18 cellular contexts compared by ENCODE assay signal in the genomic region with DNA sequence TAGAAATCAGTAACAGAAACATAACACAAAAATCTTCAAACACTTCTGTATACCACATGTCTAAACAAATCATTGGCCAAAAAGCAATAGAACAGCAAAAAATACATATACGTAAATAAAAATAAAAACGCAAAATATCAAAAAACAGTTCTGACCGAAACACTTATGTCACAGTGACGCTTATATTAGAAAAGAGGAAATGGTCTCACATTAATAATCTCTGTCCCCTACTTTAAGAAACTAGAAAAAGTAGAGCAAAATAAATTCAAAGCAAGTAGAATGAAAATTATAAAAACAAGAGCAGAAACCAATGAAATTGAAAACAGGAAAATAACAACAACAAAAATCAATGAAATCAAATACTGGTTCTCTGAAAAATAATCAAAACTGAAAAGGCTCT. TPM values are rescaled to one million over a fixed set of nuclear protein-coding genes. Genes with fewer than 3 reads are reported as not detected.
DNase-seq lines count a peak whose midpoint lies in the region; ATAC-seq and TF ChIP-seq lines count a peak whose summit lies in the region.
"Had no signal": no experiment of that assay in that cellular context is flagged by ENCODE, and none has a peak within 500 bp of the region (broad histone marks: within the 10 kb centered on the region; RNA-seq: fewer than 3 reads in every experiment).

No MANE protein-coding gene starts in this region.

- BruUV-seq in mammary epithelial cell (replicated peaks; lab: Mats Ljungman, UMichigan): no TSS peak

- peaks cover 9% of the 10 kb centered on the region for H3K4me1 ChIP-seq in Karpas-422 (ENCODE audit: low read length)
- peaks cover 4 to 7% of the 10 kb centered on the region in 2 donors for H3K4me1 ChIP-seq in naive thymus-derived CD4-positive, alpha-beta T cell (ENCODE audit: control insufficient read depth in 2 of 2, insufficient read depth in 2 of 2, low read length in 2 of 2)
- peaks cover 0 to 7% of the 10 kb centered on the region in 2 donors for H3K4me1 ChIP-seq in ascending aorta
- H3K4me1 ChIP-seq in mammary epithelial cell (ENCODE audit: insufficient read depth, low read length): peaks cover 30% of the 10 kb centered on the region

- intact Hi-C loops in CD14-positive monocyte (cut with micrococcal nuclease): no loop called here
- intact Hi-C loops in activated B cell treated with CpG ODN at 0.5 μM for 24 hours (cut with micrococcal nuclease): loop anchor here (2.0 to 5.0 kb wide), 4 partner anchors 13 to 73 kb away; no protein-coding TSS in a partner anchor
- intact Hi-C loops in naive thymus-derived CD4-positive, alpha-beta T cell (cut with micrococcal nuclease): loop anchor here in 1 of 2 donors (5.0 kb wide), 1 partner anchor 38 kb away; no protein-coding TSS in a partner anchor
- intact Hi-C loops in ascending aorta (cut with DNase I): no loop called here
- intact Hi-C loops in mammary epithelial cell (cut with micrococcal nuclease): no loop called here

- H3K4me3 Mint-ChIP-seq in CD14-positive monocyte: peak overlapping the region in 1 of 2 donors; percentile 52
- H3K4me3 Mint-ChIP-seq in activated B cell treated with CpG ODN at 0.5 μM for 24 hours: peak overlapping the region; percentile 70
- peak overlapping the region in 7 of 10 donors; percentile 22 to 54 (median 33) for H3K4me3 Mint-ChIP-seq in naive thymus-derived CD4-positive, alpha-beta T cell
- H3K4me3 Mint-ChIP-seq: H9 had no signal

- H3K36me3 Mint-ChIP-seq in CD14-positive monocyte: peaks cover under 1 to 8% of the 10 kb centered on the region in 2 donors
- H3K36me3 Mint-ChIP-seq in activated B cell treated with CpG ODN at 0.5 μM for 24 hours (ENCODE audit: low read depth): peaks cover 12% of the 10 kb centered on the region
- peaks cover 4 to 19% (median 9%) of the 10 kb centered on the region in 5 donors for H3K36me3 Mint-ChIP-seq in naive thymus-derived CD4-positive, alpha-beta T cell

- no peak overlapping the region for H3K4me3 ChIP-seq in Karpas-422 (ENCODE audit: low read length)
- no peak overlapping the region for H3K4me3 ChIP-seq in naive thymus-derived CD4-positive, alpha-beta T cell (ENCODE audit: low read length)
- H3K4me3 ChIP-seq in ascending aorta: no peak overlapping the region
- no peak overlapping the region for H3K4me3 ChIP-seq in mammary epithelial cell (replicated peaks in 1 of 3; ENCODE audit: insufficient read depth in 1 of 3, low read depth in 2 of 3, low read length in 3 of 3)
- H3K4me3 ChIP-seq: A549 had no signal

- no peak overlapping the region for H3K27ac ChIP-seq in Karpas-422 (ENCODE audit: low read length)
- no peak overlapping the region for H3K27ac ChIP-seq in naive thymus-derived CD4-positive, alpha-beta T cell (ENCODE audit: low read depth, low read length)
- no peak overlapping the region for H3K27ac ChIP-seq in ascending aorta
- no peak overlapping the region for H3K27ac ChIP-seq in mammary epithelial cell (ENCODE audit: insufficient read depth, low read depth, low read length)
- H3K27ac ChIP-seq: A549 had no signal

- H3K9me2 ChIP-seq in Karpas-422 (replicated peaks; ENCODE audit: insufficient read depth, low read length): no peaks in the 10 kb centered on the region

- H3K9me3 Mint-ChIP-seq in CD14-positive monocyte: no peaks in the 10 kb centered on the region
- H3K9me3 Mint-ChIP-seq in activated B cell treated with CpG ODN at 0.5 μM for 24 hours: no peaks in the 10 kb centered on the region
- peaks cover 0 to 7% (median 0%) of the 10 kb centered on the region in 11 donors for H3K9me3 Mint-ChIP-seq in naive thymus-derived CD4-positive, alpha-beta T cell

- H2AFZ ChIP-seq in Karpas-422 (ENCODE audit: low read length): no peak overlapping the region
- H2AFZ ChIP-seq in mammary epithelial cell (ENCODE audit: low read depth, low read length): no peak overlapping the region

- H4K20me1 ChIP-seq in Karpas-422 (ENCODE audit: insufficient read depth, low read depth, low read length) (peaks cover 56% of the 10 kb centered on the region), mammary epithelial cell (ENCODE audit: insufficient read depth, low read length) (no peaks in the 10 kb centered on the region)

- POLR2A ChIA-PET in activated B cell treated with CpG ODN at 0.5 μM for 24 hours (lab: Charles Lee): interaction anchor here (1.2 kb wide), 1 partner anchor 25 kb away, joined by 3 read pairs; no protein-coding TSS in a partner anchor
- POLR2A ChIA-PET in naive thymus-derived CD4-positive, alpha-beta T cell (lab: Charles Lee): no interaction called here

- peaks cover 48% of the 10 kb centered on the region for H3K4me1 Mint-ChIP-seq in CD14-positive monocyte
- peaks cover 89% of the 10 kb centered on the region for H3K4me1 Mint-ChIP-seq in activated B cell treated with CpG ODN at 0.5 μM for 24 hours
- peaks cover 42 to 90% (median 84%) of the 10 kb centered on the region in 7 donors for H3K4me1 Mint-ChIP-seq in naive thymus-derived CD4-positive, alpha-beta T cell

- no peaks in the 10 kb centered on the region for H3K36me3 ChIP-seq in Karpas-422 (ENCODE audit: insufficient read depth, low read length)
- no peaks in the 10 kb centered on the region for H3K36me3 ChIP-seq in naive thymus-derived CD4-positive, alpha-beta T cell (ENCODE audit: control insufficient read depth in 2 of 3, insufficient read depth in 3 of 3, low read length in 3 of 3)
- H3K36me3 ChIP-seq in ascending aorta: no peaks in the 10 kb centered on the region
- H3K36me3 ChIP-seq in mammary epithelial cell (ENCODE audit: insufficient read depth, low read length): no peaks in the 10 kb centered on the region

- H3K27ac Mint-ChIP-seq in CD14-positive monocyte: peak overlapping the region in 5 of 7 donors; percentile 1 to 48 (median 36)
- H3K27ac Mint-ChIP-seq in activated B cell treated with CpG ODN at 0.5 μM for 24 hours: peak overlapping the region; percentile 90
- no peak overlapping the region for H3K27ac Mint-ChIP-seq in naive thymus-derived CD4-positive, alpha-beta T cell

- H3K27me3 Mint-ChIP-seq in CD14-positive monocyte (ENCODE audit: low read depth in 3 of 3) (no peaks in the 10 kb centered on the region), activated B cell treated with CpG ODN at 0.5 μM for 24 hours (no peaks in the 10 kb centered on the region)
- H3K27me3 Mint-ChIP-seq in naive thymus-derived CD4-positive, alpha-beta T cell: no peaks in the 10 kb centered on the region

- CTCF ChIA-PET in activated B cell treated with CpG ODN at 0.5 μM for 24 hours (lab: Charles Lee) (interaction anchor here (1.2 kb wide), 1 partner anchor 11 kb away, joined by 3 read pairs; no protein-coding TSS in a partner anchor), mammary epithelial cell (lab: Charles Lee; ENCODE audit: low non-redundant PET) (no interaction called here)
- CTCF ChIA-PET in naive thymus-derived CD4-positive, alpha-beta T cell (lab: Charles Lee): no interaction called here

- dilution Hi-C loops in mammary epithelial cell (cut with HindIII; ENCODE audit: low sequenced_read_pairs): no loop called here

- H3K79me2 ChIP-seq in Karpas-422 (ENCODE audit: low read length) (peaks cover 9% of the 10 kb centered on the region), mammary epithelial cell (ENCODE audit: insufficient read depth, low read length) (peaks cover 95% of the 10 kb centered on the region)

- in situ Hi-C loops in mammary epithelial cell (cut with MboI; ENCODE audit: low sequenced_read_pairs in 2 of 2): no loop called here

- DNase-seq in CD14-positive monocyte (ENCODE audit: low spot score) (no peak), Karpas-422 (peak; percentile 46), activated B cell treated with CpG ODN at 0.5 μM for 24 hours (no peak), ascending aorta (ENCODE audit: low spot score in 2 of 2) (no peak), mammary epithelial cell (no peak), ureter (ENCODE audit: low spot score) (no peak)
- no peak for DNase-seq in naive thymus-derived CD4-positive, alpha-beta T cell
- DNase-seq: C1 segment of cervical spinal cord, Caco-2, DMS53, H9, NCI-H187 treated with DMSO at 0.1 percent for 48 hours, NCI-H2171, NCI-H446, NCI-H69 had no signal

- no peaks in the 10 kb centered on the region for H3K27me3 ChIP-seq in Karpas-422 (ENCODE audit: low read length)
- no peaks in the 10 kb centered on the region for H3K27me3 ChIP-seq in naive thymus-derived CD4-positive, alpha-beta T cell (ENCODE audit: control insufficient read depth in 2 of 2, insufficient read depth in 2 of 2, low read length in 2 of 2)
- H3K27me3 ChIP-seq in ascending aorta: no peaks in the 10 kb centered on the region
- no peaks in the 10 kb centered on the region for H3K27me3 ChIP-seq in mammary epithelial cell (ENCODE audit: insufficient read depth, low read length)

- 99% methylated on average over 4 of the region's 4 CpGs for WGBS in mammary epithelial cell (ENCODE audit: low coverage, missing lambda C conversion rate)

- no peak for ATAC-seq in activated B cell treated with CpG ODN at 0.5 μM for 24 hours (ENCODE audit: low read depth)
- ATAC-seq in naive thymus-derived CD4-positive, alpha-beta T cell: no peak
- ATAC-seq in HG02610 (IDR thresholded peaks at IDR 0.05; ENCODE audit: unreplicated experiment): no peak
- ATAC-seq: A549, Panc1 had no signal

- H3K9me3 ChIP-seq in Karpas-422 (ENCODE audit: low read length) (no peaks in the 10 kb centered on the region), ascending aorta (no peaks in the 10 kb centered on the region), mammary epithelial cell (replicated peaks; ENCODE audit: insufficient read depth, low read length) (no peaks in the 10 kb centered on the region)
- H3K9me3 ChIP-seq in naive thymus-derived CD4-positive, alpha-beta T cell (ENCODE audit: control insufficient read depth in 2 of 3, low read length in 3 of 3): no peaks in the 10 kb centered on the region
- H3K9me3 ChIP-seq: A549, Caco-2 had no signal

- H3K4me2 ChIP-seq in Karpas-422 (ENCODE audit: low read depth, low read length, poor library complexity, severe bottlenecking) (no peak overlapping the region), mammary epithelial cell (ENCODE audit: insufficient read depth, low read depth, low read length) (no peak overlapping the region)
- H3K4me2 ChIP-seq: A549 had no signal

- H3K9ac ChIP-seq in Karpas-422 (ENCODE audit: low read length): no peak overlapping the region
- no peak overlapping the region for H3K9ac ChIP-seq in mammary epithelial cell (ENCODE audit: insufficient read depth, low read length)

- TF ChIP-seq CTCF in CD14-positive monocyte (IDR thresholded peaks at IDR 0.05) (no peak), activated B cell treated with CpG ODN at 0.5 μM for 24 hours (IDR thresholded peaks at IDR 0.05) (no peak), ascending aorta (IDR thresholded peaks at IDR 0.05) (no peak), mammary epithelial cell (conservative IDR thresholded peaks at IDR 0.05 in 1 of 2, IDR thresholded peaks at IDR 0.05 in 1 of 2; ENCODE audit: extremely low read depth in 1 of 2, insufficient read depth in 1 of 2, low read depth in 1 of 2, low read length in 2 of 2) (no peak)

RNA-seq across cellular contexts. Expression of a gene that starts 41.9 kb away (rescaled TPM):
- polyA plus RNA-seq in CD14-positive monocyte (1 to 10 TPM; 7.0 to 8.2 TPM), mammary epithelial cell (19.7 TPM)
- total RNA-seq in Karpas-422 (2014; rRNA removed; shearing (Covaris generic); ENCODE audit: low replicate concordance): 11.2 and 20.9 TPM in 2 replicates
- total RNA-seq in activated B cell treated with CpG ODN at 0.5 μM for 24 hours (121 and 146 TPM in 2 replicates), ascending aorta (20.0 TPM), mammary epithelial cell (10 to 100 TPM; 66.2 to 67.9 TPM), ureter (67.7 TPM)
- 10 to 100 TPM; 39.7 to 46.4 (median 43.6) TPM for total RNA-seq in naive thymus-derived CD4-positive, alpha-beta T cell
- 10 to 100 TPM; 10.6 to 12.0 TPM for polyA plus RNA-seq in naive thymus-derived CD4-positive, alpha-beta T cell
- 147 TPM for polyA minus RNA-seq in mammary epithelial cell

Comparison
In these comparisons a context has a peak if more than half of its experiments do, and no peak if none do; other contexts are left out.
1. H3K27ac Mint-ChIP-seq: peak in CD14-positive monocyte (5 of 7) and activated B cell treated with CpG ODN at 0.5 μM for 24 hours (single experiment); none in naive thymus-derived CD4-positive, alpha-beta T cell (0 of 9).